ENCODE assay signal across 8 cellular contexts in the genomic region with DNA sequence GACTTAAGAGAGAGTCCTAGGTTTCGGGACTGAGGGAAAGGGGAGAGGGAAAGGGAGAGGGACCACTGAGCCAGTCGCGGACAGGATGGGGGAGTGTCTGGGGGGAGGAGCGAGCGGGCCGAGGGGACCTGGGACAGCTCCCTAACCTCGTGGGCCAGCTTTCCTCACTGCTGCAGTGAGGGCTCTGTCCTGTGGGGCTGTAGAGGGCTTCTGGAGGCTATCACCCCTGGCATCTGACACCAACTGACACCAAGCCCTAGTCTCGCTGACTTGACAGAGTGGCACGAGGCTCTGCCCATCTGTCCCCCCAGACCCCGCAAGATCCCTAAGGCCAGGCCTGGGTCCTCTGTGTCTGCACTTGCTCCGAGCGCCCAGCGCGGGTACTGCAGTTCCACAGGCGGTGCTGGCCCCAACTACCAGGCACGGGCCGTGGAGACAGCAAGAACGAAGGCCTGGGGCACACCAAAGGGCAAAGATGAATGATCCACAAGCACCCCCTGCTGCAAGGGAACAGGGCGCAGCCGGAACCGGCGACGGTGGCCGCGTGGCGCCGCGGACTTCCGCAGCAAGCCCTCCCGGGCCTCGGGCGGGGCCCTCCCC. TPM values are rescaled to one million over a fixed set of nuclear protein-coding genes. Genes with fewer than 3 reads are reported as not detected.
DNase-seq lines count a peak whose midpoint lies in the region; ATAC-seq and TF ChIP-seq lines count a peak whose summit lies in the region.

No MANE protein-coding gene starts in this region.

- CTCF ChIA-PET in activated B cell treated with CpG ODN at 0.5 μM for 24 hours (lab: Charles Lee): interaction anchor here (0.9 kb wide), 1 partner anchor 437 kb away, joined by 3 read pairs; no protein-coding TSS in a partner anchor

- no peak overlapping the region for H2BK12ac ChIP-seq in neuronal stem cell (ENCODE audit: low read length)

- H3K27ac ChIP-seq in neuronal stem cell (replicated peaks; ENCODE audit: low read length): no peak overlapping the region

- H2AK5ac ChIP-seq in neuronal stem cell (ENCODE audit: low read depth, low read length): no peak overlapping the region

- H3K9ac ChIP-seq in neuronal stem cell (ENCODE audit: low read depth, low read length, poor library complexity): peak overlapping the region; percentile 72

- H2BK120ac ChIP-seq in neuronal stem cell (ENCODE audit: low read depth, low read length): no peak overlapping the region

- H4K8ac ChIP-seq in neuronal stem cell (ENCODE audit: low read depth, low read length): no peak overlapping the region

- H4K91ac ChIP-seq in neuronal stem cell (ENCODE audit: low read depth, low read length, poor library complexity): no peak overlapping the region

- H3K4me3 Mint-ChIP-seq in activated B cell treated with CpG ODN at 0.5 μM for 24 hours: peak overlapping the region; percentile 83

- H3K4me1 ChIP-seq in neuronal stem cell (ENCODE audit: control insufficient read depth in 2 of 2, insufficient read depth in 1 of 2, low read depth in 1 of 2, low read length in 2 of 2): peaks cover 0 to 3% of the 10 kb centered on the region in 2 donors

- H2AFZ ChIP-seq in neuronal stem cell (ENCODE audit: low read length): peak overlapping the region; percentile 92

- peak overlapping the region; percentile 68 for H3K4me3 ChIP-seq in fibroblast of mammary gland (ENCODE audit: control insufficient read depth, low read depth, low read length)
- peak overlapping the region; percentile 70 to 93 for H3K4me3 ChIP-seq in neuronal stem cell (ENCODE audit: low read length in 2 of 2)

- H3K14ac ChIP-seq in neuronal stem cell (ENCODE audit: low read length): no peak overlapping the region

- H3K27me3 ChIP-seq in neuronal stem cell (ENCODE audit: control insufficient read depth in 3 of 3, insufficient read depth in 3 of 3, low read depth in 1 of 3, low read length in 3 of 3): peaks cover 0 to 19% (median 0%) of the 10 kb centered on the region in 3 experiments

- peak overlapping the region; percentile 57 for H3K4me2 ChIP-seq in neuronal stem cell (ENCODE audit: insufficient read depth, low read length, poor library complexity, severe bottlenecking)

- H2BK15ac ChIP-seq in neuronal stem cell (ENCODE audit: low read length): no peak overlapping the region

- intact Hi-C loops in activated B cell treated with CpG ODN at 0.5 μM for 24 hours (cut with micrococcal nuclease): loop anchor here (1.0 to 2.0 kb wide), 6 partner anchors 37 to 529 kb away; partner anchors contain the start of genes ABCD1, BCAP31, IDH3G and SSR4
- intact Hi-C loops in sciatic nerve (cut with DNase I): loop anchor here (5.0 kb wide), 1 partner anchor 37 kb away; no protein-coding TSS in a partner anchor

- H3K36me3 ChIP-seq in neuronal stem cell (replicated peaks in 1 of 2; ENCODE audit: control insufficient read depth in 2 of 2, insufficient read depth in 2 of 2, low read length in 2 of 2): peaks cover 2 to 10% of the 10 kb centered on the region in 2 donors

- no peaks in the 10 kb centered on the region for H3K79me1 ChIP-seq in neuronal stem cell (ENCODE audit: low read depth, low read length)

- peaks cover 13% of the 10 kb centered on the region for H3K4me1 Mint-ChIP-seq in activated B cell treated with CpG ODN at 0.5 μM for 24 hours

- H3K23ac ChIP-seq in neuronal stem cell (ENCODE audit: low read depth, low read length, poor library complexity): no peak overlapping the region

- H3K18ac ChIP-seq in neuronal stem cell (ENCODE audit: low read length): no peak overlapping the region

- POLR2A ChIA-PET in activated B cell treated with CpG ODN at 0.5 μM for 24 hours (lab: Charles Lee): interaction anchor here (1.3 kb wide), 1 partner anchor 437 kb away, joined by 3 read pairs; no protein-coding TSS in a partner anchor

- H2BK5ac ChIP-seq in neuronal stem cell (ENCODE audit: low read length): no peak overlapping the region

- TF ChIP-seq CTCF in activated B cell treated with CpG ODN at 0.5 μM for 24 hours (IDR thresholded peaks at IDR 0.05) (no peak), fibroblast of mammary gland (conservative IDR thresholded peaks at IDR 0.05; ENCODE audit: control insufficient read depth, insufficient read depth, low read depth, low read length) (no peak)

- H3K27me3 Mint-ChIP-seq in activated B cell treated with CpG ODN at 0.5 μM for 24 hours: no peaks in the 10 kb centered on the region

- H3K36me3 Mint-ChIP-seq in activated B cell treated with CpG ODN at 0.5 μM for 24 hours (ENCODE audit: low read depth): peaks cover 9% of the 10 kb centered on the region

- no peaks in the 10 kb centered on the region for H3K9me3 Mint-ChIP-seq in activated B cell treated with CpG ODN at 0.5 μM for 24 hours

- peak overlapping the region; percentile 66 for H3K27ac Mint-ChIP-seq in activated B cell treated with CpG ODN at 0.5 μM for 24 hours

- no peak overlapping the region for H3K4ac ChIP-seq in neuronal stem cell (ENCODE audit: low read length)

- DNase-seq in GM03348 (ENCODE audit: low spot score): peak; percentile 45
- DNase-seq in activated B cell treated with CpG ODN at 0.5 μM for 24 hours: no peak
- DNase-seq in fibroblast of mammary gland (ENCODE audit: low read depth): peak; percentile 28
- no peak for DNase-seq in neuronal stem cell (ENCODE audit: low spot score)
- DNase-seq in sciatic nerve (ENCODE audit: low spot score): no peak
- no peak for DNase-seq in GM19238 (ENCODE audit: insufficient read length, low spot score)

- ATAC-seq in GM21381 (IDR thresholded peaks at IDR 0.05; ENCODE audit: unreplicated experiment) (peak; percentile 31), HG03571 (IDR thresholded peaks at IDR 0.05; ENCODE audit: unreplicated experiment) (peak; percentile 38), activated B cell treated with CpG ODN at 0.5 μM for 24 hours (ENCODE audit: low read depth) (peak; percentile 26), sciatic nerve (no peak)

- WGBS in neuronal stem cell (ENCODE audit: extremely low coverage in 2 of 2, insufficient read length in 2 of 2, insufficient replicate concordance in 1 of 2), 2 donors: no CpG with 5 or more reads among the region's 32 CpGs

- H3K9me3 ChIP-seq in neuronal stem cell (replicated peaks in 1 of 2; ENCODE audit: control insufficient read depth in 2 of 2, insufficient read depth in 1 of 2, low read depth in 1 of 2, low read length in 2 of 2): no peaks in the 10 kb centered on the region

RNA-seq across cellular contexts. Expression of gene HAUS7, which starts 0.5 kb away (rescaled TPM):
- total RNA-seq in activated B cell treated with CpG ODN at 0.5 μM for 24 hours: 39.2 and 42.7 TPM in 2 replicates
- polyA plus RNA-seq in neuronal stem cell (2013, experiment 1 of 2): 19.4 TPM
- 20.0 TPM for polyA plus RNA-seq in neuronal stem cell (2013, experiment 2 of 2)
- 31.4 TPM for total RNA-seq in sciatic nerve

RNA-seq across cellular contexts. Expression of gene TREX2, which starts 24.1 kb away (rescaled TPM):
- total RNA-seq in activated B cell treated with CpG ODN at 0.5 μM for 24 hours (1.9 and 3.2 TPM in 2 replicates), sciatic nerve (1.7 TPM)
- 0.08 TPM for polyA plus RNA-seq in neuronal stem cell (2013, experiment 1 of 2)
- 0.06 TPM for polyA plus RNA-seq in neuronal stem cell (2013, experiment 2 of 2)

RNA-seq across cellular contexts. Expression of gene BGN, which starts 24.9 kb away (rescaled TPM):
- total RNA-seq in activated B cell treated with CpG ODN at 0.5 μM for 24 hours: not detected in 2 replicates
- polyA plus RNA-seq in neuronal stem cell (2013, experiment 1 of 2): 3.8 TPM
- polyA plus RNA-seq in neuronal stem cell (2013, experiment 2 of 2): 4.3 TPM
- total RNA-seq in sciatic nerve: 115 TPM

RNA-seq across cellular contexts. Expression of gene ATP2B3, which starts 47.5 kb away (rescaled TPM):
- total RNA-seq in activated B cell treated with CpG ODN at 0.5 μM for 24 hours: not detected in 2 replicates
- 0.49 TPM for polyA plus RNA-seq in neuronal stem cell (2013, experiment 1 of 2)
- polyA plus RNA-seq in neuronal stem cell (2013, experiment 2 of 2): 0.48 TPM
- 0.09 TPM for total RNA-seq in sciatic nerve

RNA-seq across cellular contexts. Expression of gene ZFP92, which starts 58.6 kb away (rescaled TPM):
- total RNA-seq in activated B cell treated with CpG ODN at 0.5 μM for 24 hours (1.5 and 1.6 TPM in 2 replicates), sciatic nerve (0.85 TPM)
- 0.15 TPM for polyA plus RNA-seq in neuronal stem cell (2013, experiment 1 of 2)
- polyA plus RNA-seq in neuronal stem cell (2013, experiment 2 of 2): 0.11 TPM

Comparison
In these comparisons a context has a peak if more than half of its experiments do, and no peak if none do; other contexts are left out.
1. DNase-seq: peak in GM03348 (single experiment) and fibroblast of mammary gland (single experiment); none in activated B cell treated with CpG ODN at 0.5 μM for 24 hours (single experiment), neuronal stem cell (single experiment), sciatic nerve (single experiment) and GM19238 (single experiment).
2. RNA of gene BGN, which starts 24.9 kb away (total RNA-seq): 115 TPM in sciatic nerve (single experiment); not detected in activated B cell treated with CpG ODN at 0.5 μM for 24 hours; every median in the first group is over 100 times any median in the second.